Comparison of ENCODE assay signal across 17 cellular contexts in genomic region chrX:120568047-120568446, GRCh38. TPM values are rescaled to one million over a fixed set of nuclear protein-coding genes. Genes with fewer than 3 reads are reported as not detected.
DNase-seq lines count a peak whose midpoint lies in the region; ATAC-seq, FAIRE-seq and TF ChIP-seq lines count a peak whose summit lies in the region.
"Had no signal": no experiment of that assay in that cellular context is flagged by ENCODE, and none has a peak within 500 bp of the region (broad histone marks: within the 10 kb centered on the region; RNA-seq: fewer than 3 reads in every experiment).

No MANE protein-coding gene starts in this region.

- no peaks in the 10 kb centered on the region for H3K4me1 ChIP-seq in breast epithelium
- H3K4me1 ChIP-seq in HepG2 (ENCODE audit: insufficient read depth, low read length) = peaks cover 54% of the 10 kb centered on the region

- in situ Hi-C loops in HepG2 (cut with HindIII; ENCODE audit: extremely low pct_ligation_motif_present, low pct_unique_long_range_greater_than_20kb) = loop anchor here (10.0 kb wide), 1 partner anchor 57 kb away; no protein-coding TSS in a partner anchor

- FAIRE-seq in HepG2 (lab: Jason Lieb, UNC) = no peak

- TF ChIP-seq EP300 in HepG2 (IDR thresholded peaks at IDR 0.05; ENCODE audit: low read depth in 2 of 2, low read length in 2 of 2) (no peak), HepG2 (CRISPR knock-in tag; IDR thresholded peaks at IDR 0.05; ENCODE audit: borderline replicate concordance) (no peak)

- TF ChIP-seq POLR2A in breast epithelium (IDR thresholded peaks at IDR 0.05) (no peak), HepG2 (IDR thresholded peaks at IDR 0.05; ENCODE audit: insufficient read depth in 1 of 2, low read depth in 2 of 2, low read length in 2 of 2) (no peak)

- H3K9me3 ChIP-seq in breast epithelium = no peaks in the 10 kb centered on the region
- H3K9me3 ChIP-seq in HepG2 (ENCODE audit: low read length) = no peaks in the 10 kb centered on the region

- H3K9ac ChIP-seq in HepG2 (ENCODE audit: insufficient read depth, low read depth, low read length) = no peak overlapping the region

- intact Hi-C loops in MCF 10A (cut with micrococcal nuclease) (no loop called here), breast epithelium (cut with DNase I; ENCODE audit: low total_unique reads) (no loop called here), HepG2 (cut with micrococcal nuclease; ENCODE audit: unreplicated experiment) (no loop called here)

- peak overlapping the region; percentile 23; the same call in 1 of the 2 replicates for H3K4me2 ChIP-seq in HepG2 (ENCODE audit: low read depth, low read length)

- H3K36me3 Mint-ChIP-seq in MCF 10A (ENCODE audit: insufficient read depth, unreplicated experiment) = peaks cover 5% of the 10 kb centered on the region
- H3K36me3 Mint-ChIP-seq: CD14-positive monocyte had no signal

- H3K27ac Mint-ChIP-seq in MCF 10A (ENCODE audit: low read depth, unreplicated experiment) = no peak overlapping the region
- H3K27ac Mint-ChIP-seq: CD14-positive monocyte, HFFc6 had no signal

- H4K20me1 ChIP-seq in HepG2 (ENCODE audit: insufficient read depth, low read length) = no peaks in the 10 kb centered on the region

- no peaks in the 10 kb centered on the region for H3K36me3 ChIP-seq in breast epithelium
- no peaks in the 10 kb centered on the region for H3K36me3 ChIP-seq in HepG2 (replicated peaks in 1 of 2; ENCODE audit: control insufficient read depth in 1 of 2, insufficient read depth in 2 of 2, low read length in 2 of 2)

- no peak for TF ChIP-seq RAD21 in HepG2 (CRISPR knock-in tag; IDR thresholded peaks at IDR 0.05)

- no peak overlapping the region for H2AFZ ChIP-seq in HepG2 (ENCODE audit: low read length)

- ATAC-seq in esophagus mucosa (peak; percentile 96), HepG2 (no peak), HG03025 (IDR thresholded peaks at IDR 0.05; ENCODE audit: low FRiP score, unreplicated experiment) (no peak)

- no peak overlapping the region for H3K27ac ChIP-seq in breast epithelium
- H3K27ac ChIP-seq in HepG2 (ENCODE audit: extremely low read length, insufficient read depth, low read length) = no peak overlapping the region
- H3K27ac ChIP-seq: 22Rv1 had no signal

- H3K9me3 Mint-ChIP-seq in MCF 10A (ENCODE audit: unreplicated experiment) = no peaks in the 10 kb centered on the region
- H3K9me3 Mint-ChIP-seq: CD14-positive monocyte, HFFc6 had no signal

- DNase-seq in MCF 10A (ENCODE audit: unreplicated experiment) (peak; percentile 14), breast epithelium (ENCODE audit: low spot score in 2 of 2) (no peak), HepG2 (ENCODE audit: low spot score) (no peak), GM10248 (ENCODE audit: extremely low spot score) (no peak), hypothalamus (lab: John Stamatoyannopoulos, UW) (no peak)
- no peak for DNase-seq in effector CD4-positive, alpha-beta T cell
- DNase-seq: DMS79 treated with DMSO at 0.1 percent for 48 hours, HFFc6, KG1, NCI-H1436, NCI-H2029, NCI-H345, NCI-H524 treated with DMSO at 0.1 percent for 48 hours had no signal

- no peak for TF ChIP-seq CTCF in MCF 10A (IDR thresholded peaks at IDR 0.05; ENCODE audit: unreplicated experiment)
- no peak for TF ChIP-seq CTCF in breast epithelium (IDR thresholded peaks at IDR 0.05)
- TF ChIP-seq CTCF in HepG2 (CRISPR knock-in tag; IDR thresholded peaks at IDR 0.05) = no peak
- no peak for TF ChIP-seq CTCF in GM10248 (IDR thresholded peaks at IDR 0.05; ENCODE audit: control extremely low read depth, extremely low read depth, low read depth, missing control alignments)

- CTCF ChIA-PET in MCF 10A (lab: Yijun Ruan, JAX) = no interaction called here
- CTCF ChIA-PET in HepG2 (lab: Yijun Ruan, JAX; ENCODE audit: low intra/inter-chr PET ratio, low total read pairs) = no interaction called here
- CTCF ChIA-PET in GM10248 (lab: Yijun Ruan, JAX) = no interaction called here

- BruUV-seq in MCF 10A (replicated peaks; lab: Mats Ljungman, UMichigan) (no TSS peak), HepG2 (replicated peaks; lab: Mats Ljungman, UMichigan) (no TSS peak)

- H3K4me1 Mint-ChIP-seq in MCF 10A (ENCODE audit: insufficient read depth, unreplicated experiment) = no peaks in the 10 kb centered on the region
- H3K4me1 Mint-ChIP-seq: CD14-positive monocyte had no signal

- no peak overlapping the region for H3K4me3 Mint-ChIP-seq in MCF 10A (ENCODE audit: unreplicated experiment)
- H3K4me3 Mint-ChIP-seq: CD14-positive monocyte, HFFc6 had no signal

- H3K4me3 ChIP-seq in breast epithelium (no peak overlapping the region), HepG2 (replicated peaks in 1 of 3; ENCODE audit: insufficient read depth in 1 of 3, low read depth in 2 of 3, low read length in 3 of 3) (0 out of 6 replicates have a peak overlapping the region, but pooled peaks of 1 of the 3 experiments have one; percentile 12)

- peaks cover 12% of the 10 kb centered on the region for H3K27me3 Mint-ChIP-seq in MCF 10A (ENCODE audit: insufficient read depth, unreplicated experiment)

- POLR2A ChIA-PET in MCF 10A (lab: Yijun Ruan, JAX) = interaction anchor here (0.7 to 2.9 kb wide), 4 partner anchors 9 to 777 kb away, joined by 3 to 16 read pairs (median 4); partner anchors contain the start of genes MCTS1 and RPL39
- POLR2A ChIA-PET in HepG2 (lab: Yijun Ruan, JAX) = no interaction called here
- POLR2A ChIA-PET in GM10248 (lab: Yijun Ruan, JAX) = no interaction called here

- H3K27me3 ChIP-seq in breast epithelium (no peaks in the 10 kb centered on the region), HepG2 (ENCODE audit: control insufficient read depth in 1 of 2, insufficient read depth in 2 of 2, low read length in 2 of 2) (no peaks in the 10 kb centered on the region)

- H3K79me2 ChIP-seq in HepG2 (ENCODE audit: insufficient read depth, low read length) = no peaks in the 10 kb centered on the region

TF ChIP-seq in HepG2, 621 proteins besides CTCF, POLR2A, EP300 and RAD21 (continues in another document):
- TF ChIP-seq MAFK (conservative IDR thresholded peaks at IDR 0.05 in 1 of 2, IDR thresholded peaks at IDR 0.05 in 1 of 2; ENCODE audit: low read length in 2 of 2) (peak; percentile 78 to 91), MAFF (IDR thresholded peaks at IDR 0.05; ENCODE audit: low read depth, low read length) (peak; percentile 88), KDM4B (CRISPR knock-in tag; IDR thresholded peaks at IDR 0.05) (no peak)

RNA-seq across cellular contexts. Expression of gene CUL4B, which starts 7.3 kb away (rescaled TPM):
- total RNA-seq in MCF 10A (2022) (29.5 and 29.6 TPM in 2 replicates), breast epithelium (10 to 100 TPM; 38.7 to 45.5 (median 45.1) TPM), esophagus mucosa (37.2 TPM), HepG2 (2016; rRNA removed; fragmentation: Illumina TruSeq; extraction: Trizol) (28.5 and 50.0 TPM in 2 replicates)
- total RNA-seq in HepG2 (2016; cell fraction: cytosol; rRNA removed; fragmentation: Illumina TruSeq; extraction: Trizol; ENCODE audit: low read depth) = 1.9 and 3.0 TPM in 2 replicates
- total RNA-seq in HepG2 (2016; cell fraction: insoluble cytoplasmic fraction; rRNA removed; fragmentation: Illumina TruSeq; extraction: Trizol) = 27.7 and 47.4 TPM in 2 replicates
- total RNA-seq in HepG2 (2016; cell fraction: membrane; rRNA removed; fragmentation: Illumina TruSeq; extraction: Trizol) = 13.7 and 16.5 TPM in 2 replicates
- 27.4 and 28.7 TPM in 2 replicates for total RNA-seq in HepG2 (2016; cell fraction: nucleus; rRNA removed; fragmentation: Illumina TruSeq; extraction: Trizol)
- polyA plus RNA-seq in HepG2 (2011; rRNA removed) = 20.0 and 21.6 TPM in 2 replicates
- polyA plus RNA-seq in HepG2 (2011; cell fraction: cytosol; rRNA removed) = 7.2 and 9.7 TPM in 2 replicates
- polyA plus RNA-seq in HepG2 (2011; cell fraction: nucleus; rRNA removed) = 20.0 and 20.3 TPM in 2 replicates
- polyA plus RNA-seq in HepG2 (2012) = 21.4 and 31.8 TPM in 2 replicates
- 1.6 and 1.7 TPM in 2 replicates for polyA plus RNA-seq in HepG2 (2016; cell fraction: cytosol; fragmentation: Illumina TruSeq; extraction: Trizol; ENCODE audit: low read depth)
- polyA plus RNA-seq in HepG2 (2016; cell fraction: insoluble cytoplasmic fraction; fragmentation: Illumina TruSeq; extraction: Trizol; ENCODE audit: low read depth) = 34.8 and 35.0 TPM in 2 replicates
- 5.6 and 7.3 TPM in 2 replicates for polyA plus RNA-seq in HepG2 (2016; cell fraction: membrane; fragmentation: Illumina TruSeq; extraction: Trizol; ENCODE audit: low read depth)
- 38.2 and 39.5 TPM in 2 replicates for polyA plus RNA-seq in HepG2 (2016; cell fraction: nucleus; fragmentation: Illumina TruSeq; extraction: Trizol; ENCODE audit: insufficient read depth, low read depth)
- 108 and 117 TPM in 2 replicates for polyA minus RNA-seq in HepG2 (2011; rRNA and poly(A)+ RNA removed; ENCODE audit: low replicate concordance)
- 29.7 and 32.7 TPM in 2 replicates for polyA minus RNA-seq in HepG2 (2011; cell fraction: cytosol; rRNA and poly(A)+ RNA removed)
- polyA minus RNA-seq in HepG2 (2011; cell fraction: nucleus; rRNA and poly(A)+ RNA removed) = 31.4 and 38.3 TPM in 2 replicates

RNA-seq across cellular contexts. Expression of gene MCTS1, which starts 35.9 kb away (rescaled TPM):
- 64.9 and 73.7 TPM in 2 replicates for total RNA-seq in MCF 10A (2022)
- 10 to 100 TPM; 18.9 to 31.0 (median 30.8) TPM for total RNA-seq in breast epithelium
- total RNA-seq in esophagus mucosa = 34.0 TPM
- total RNA-seq in HepG2 (2016; rRNA removed; fragmentation: Illumina TruSeq; extraction: Trizol) = 59.0 and 81.1 TPM in 2 replicates
- 11.1 and 14.0 TPM in 2 replicates for total RNA-seq in HepG2 (2016; cell fraction: cytosol; rRNA removed; fragmentation: Illumina TruSeq; extraction: Trizol; ENCODE audit: low read depth)
- 49.0 and 74.0 TPM in 2 replicates for total RNA-seq in HepG2 (2016; cell fraction: insoluble cytoplasmic fraction; rRNA removed; fragmentation: Illumina TruSeq; extraction: Trizol)
- 17.4 and 21.9 TPM in 2 replicates for total RNA-seq in HepG2 (2016; cell fraction: membrane; rRNA removed; fragmentation: Illumina TruSeq; extraction: Trizol)
- total RNA-seq in HepG2 (2016; cell fraction: nucleus; rRNA removed; fragmentation: Illumina TruSeq; extraction: Trizol) = 29.5 and 35.5 TPM in 2 replicates
- 20.9 and 30.1 TPM in 2 replicates for polyA plus RNA-seq in HepG2 (2011; rRNA removed)
- 10.1 and 15.8 TPM in 2 replicates for polyA plus RNA-seq in HepG2 (2011; cell fraction: cytosol; rRNA removed)
- polyA plus RNA-seq in HepG2 (2011; cell fraction: nucleus; rRNA removed) = 4.5 and 5.8 TPM in 2 replicates
- 36.7 and 39.9 TPM in 2 replicates for polyA plus RNA-seq in HepG2 (2012)
- polyA plus RNA-seq in HepG2 (2016; cell fraction: cytosol; fragmentation: Illumina TruSeq; extraction: Trizol; ENCODE audit: low read depth) = 14.6 and 15.0 TPM in 2 replicates
- 77.4 and 82.2 TPM in 2 replicates for polyA plus RNA-seq in HepG2 (2016; cell fraction: insoluble cytoplasmic fraction; fragmentation: Illumina TruSeq; extraction: Trizol; ENCODE audit: low read depth)
- polyA plus RNA-seq in HepG2 (2016; cell fraction: membrane; fragmentation: Illumina TruSeq; extraction: Trizol; ENCODE audit: low read depth) = 14.6 and 17.0 TPM in 2 replicates
- 34.7 and 45.5 TPM in 2 replicates for polyA plus RNA-seq in HepG2 (2016; cell fraction: nucleus; fragmentation: Illumina TruSeq; extraction: Trizol; ENCODE audit: insufficient read depth, low read depth)
- polyA minus RNA-seq in HepG2 (2011; rRNA and poly(A)+ RNA removed; ENCODE audit: low replicate concordance) = 3.2 and 15.5 TPM in 2 replicates
- 4.1 and 7.7 TPM in 2 replicates for polyA minus RNA-seq in HepG2 (2011; cell fraction: cytosol; rRNA and poly(A)+ RNA removed)
- 13.5 and 14.9 TPM in 2 replicates for polyA minus RNA-seq in HepG2 (2011; cell fraction: nucleus; rRNA and poly(A)+ RNA removed)
